Comparison of ENCODE assay signal across 9 cellular contexts in the genomic region with DNA sequence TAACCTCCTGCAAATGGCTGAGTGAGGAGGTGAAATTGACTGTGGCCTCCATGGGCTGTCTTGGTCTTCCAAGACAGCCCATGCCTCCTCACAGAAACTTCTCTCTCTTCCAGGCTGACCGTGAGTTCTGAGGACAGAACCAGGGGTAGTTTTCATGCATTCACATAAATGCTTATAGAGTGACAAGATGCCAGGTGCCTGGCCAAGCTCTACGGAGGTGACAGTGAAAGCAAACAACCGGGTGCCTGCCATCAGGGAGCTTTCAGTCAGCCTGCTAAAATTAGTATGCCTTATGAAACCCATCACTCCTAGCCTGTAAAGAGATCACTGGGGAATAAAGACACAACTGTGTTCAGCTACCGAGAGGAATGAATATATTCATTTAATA. TPM values are rescaled to one million over a fixed set of nuclear protein-coding genes. Genes with fewer than 3 reads are reported as not detected.
DNase-seq lines count a peak whose midpoint lies in the region; ATAC-seq and TF ChIP-seq lines count a peak whose summit lies in the region.
"Had no signal": no experiment of that assay in that cellular context is flagged by ENCODE, and none has a peak within 500 bp of the region (broad histone marks: within the 10 kb centered on the region; RNA-seq: fewer than 3 reads in every experiment).

No MANE protein-coding gene starts in this region.

- DNase-seq in activated CD8-positive, alpha-beta memory T cell treated with anti-CD3 and anti-CD28 coated beads, Interleukin-2, amount 10 ng/mL, durations not matched to agents 7 days and 5 days, result no peak
- no peak for DNase-seq in activated CD8-positive, alpha-beta memory T cell treated with anti-CD3 and anti-CD28 coated beads, Interleukin-2, amount 50 U/mL, for 48 hours
- DNase-seq in mammary epithelial cell (no peak), lung (ENCODE audit: low spot score) (no peak), tibial artery (no peak), NCI-H2107 (lab: John Stamatoyannopoulos, UW) (no peak)
- no peak for DNase-seq in stimulated activated CD4-positive, alpha-beta T cell treated with anti-CD3 and anti-CD28 coated beads, Interleukin-4, amount 100 ng/mL, for 24 hours
- no peak for DNase-seq in effector CD4-positive, alpha-beta T cell

- peaks cover 11% of the 10 kb centered on the region for H3K4me1 Mint-ChIP-seq in activated CD8-positive, alpha-beta memory T cell treated with anti-CD3 and anti-CD28 coated beads, Interleukin-2, amount 10 ng/mL, durations not matched to agents 7 days and 5 days

- H3K4me3 Mint-ChIP-seq in activated CD8-positive, alpha-beta memory T cell treated with anti-CD3 and anti-CD28 coated beads, Interleukin-2, amount 10 ng/mL, durations not matched to agents 7 days and 5 days, result peak overlapping the region; percentile 32

- H3K27ac ChIP-seq in mammary epithelial cell (ENCODE audit: insufficient read depth, low read depth, low read length) (no peak overlapping the region), lung (ENCODE audit: low read depth in 1 of 2, low read length in 1 of 2) (peak overlapping the region; percentile 97 to 99), tibial artery (peak overlapping the region; percentile 97 to 99)

- no peaks in the 10 kb centered on the region for H3K36me3 Mint-ChIP-seq in activated CD8-positive, alpha-beta memory T cell treated with anti-CD3 and anti-CD28 coated beads, Interleukin-2, amount 10 ng/mL, durations not matched to agents 7 days and 5 days

- dilution Hi-C loops in mammary epithelial cell (cut with HindIII; ENCODE audit: low sequenced_read_pairs), result no loop called here

- H3K27me3 ChIP-seq in mammary epithelial cell (ENCODE audit: insufficient read depth, low read length) (no peaks in the 10 kb centered on the region), lung (ENCODE audit: control insufficient read depth, insufficient read depth) (no peaks in the 10 kb centered on the region), tibial artery (no peaks in the 10 kb centered on the region)

- H3K4me2 ChIP-seq in mammary epithelial cell (ENCODE audit: insufficient read depth, low read depth, low read length), result peak overlapping the region; percentile 98

- ATAC-seq in activated CD8-positive, alpha-beta memory T cell treated with anti-CD3 and anti-CD28 coated beads, Interleukin-2, amount 10 ng/mL, durations not matched to agents 7 days and 5 days, result no peak
- ATAC-seq in lung (ENCODE audit: insufficient read depth, low FRiP score), result no peak

- no peaks in the 10 kb centered on the region for H3K9me3 Mint-ChIP-seq in activated CD8-positive, alpha-beta memory T cell treated with anti-CD3 and anti-CD28 coated beads, Interleukin-2, amount 10 ng/mL, durations not matched to agents 7 days and 5 days (ENCODE audit: low read depth)

- H4K20me1 ChIP-seq in mammary epithelial cell (ENCODE audit: insufficient read depth, low read length), result no peaks in the 10 kb centered on the region

- H3K4me1 ChIP-seq in mammary epithelial cell (ENCODE audit: insufficient read depth, low read length) (peaks cover 16% of the 10 kb centered on the region), lung (ENCODE audit: control insufficient read depth in 2 of 2, insufficient read depth in 2 of 2, low read length in 2 of 2) (peaks cover 0 to 3% of the 10 kb centered on the region in 2 donors), tibial artery (peaks cover 0 to 24% (median 10%) of the 10 kb centered on the region in 4 donors)

- H3K27ac Mint-ChIP-seq in activated CD8-positive, alpha-beta memory T cell treated with anti-CD3 and anti-CD28 coated beads, Interleukin-2, amount 10 ng/mL, durations not matched to agents 7 days and 5 days, result no peak overlapping the region

- BruUV-seq in mammary epithelial cell (replicated peaks; lab: Mats Ljungman, UMichigan), result no TSS peak

- H3K4me3 ChIP-seq in mammary epithelial cell (replicated peaks in 1 of 3; ENCODE audit: insufficient read depth in 1 of 3, low read depth in 2 of 3, low read length in 3 of 3), result peak overlapping the region; percentile 56 to 96 (median 64)
- H3K4me3 ChIP-seq in lung, result peak overlapping the region; percentile 75
- peak overlapping the region; percentile 81 to 87 for H3K4me3 ChIP-seq in tibial artery

- intact Hi-C loops in mammary epithelial cell (cut with micrococcal nuclease), result no loop called here
- intact Hi-C loops in tibial artery (cut with DNase I; ENCODE audit: low total_unique reads), result loop anchor here (5.0 kb wide), 1 partner anchor 38 kb away; no protein-coding TSS in a partner anchor

- in situ Hi-C loops in mammary epithelial cell (cut with MboI; ENCODE audit: low sequenced_read_pairs in 2 of 2), result no loop called here

- H2AFZ ChIP-seq in mammary epithelial cell (ENCODE audit: low read depth, low read length), result peak overlapping the region; percentile 99

- H3K9ac ChIP-seq in mammary epithelial cell (ENCODE audit: insufficient read depth, low read length), result no peak overlapping the region

- peaks cover 84% of the 10 kb centered on the region for H3K27me3 Mint-ChIP-seq in activated CD8-positive, alpha-beta memory T cell treated with anti-CD3 and anti-CD28 coated beads, Interleukin-2, amount 10 ng/mL, durations not matched to agents 7 days and 5 days

- CTCF ChIA-PET in activated CD8-positive, alpha-beta memory T cell treated with anti-CD3 and anti-CD28 coated beads, Interleukin-2, amount 10 ng/mL, durations not matched to agents 7 days and 5 days (lab: Charles Lee), result no interaction called here
- CTCF ChIA-PET in mammary epithelial cell (lab: Charles Lee; ENCODE audit: low non-redundant PET), result no interaction called here

- no peak for TF ChIP-seq CTCF in mammary epithelial cell (conservative IDR thresholded peaks at IDR 0.05 in 1 of 2, IDR thresholded peaks at IDR 0.05 in 1 of 2; ENCODE audit: extremely low read depth in 1 of 2, insufficient read depth in 1 of 2, low read depth in 1 of 2, low read length in 2 of 2)
- no peak for TF ChIP-seq CTCF in lung (IDR thresholded peaks at IDR 0.05; ENCODE audit: control extremely low read depth, extremely low read depth)
- no peak for TF ChIP-seq CTCF in tibial artery (IDR thresholded peaks at IDR 0.05)

- WGBS in mammary epithelial cell (ENCODE audit: low coverage, missing lambda C conversion rate), result 42% methylated on average over 2 of the region's 4 CpGs
- 42 to 48% methylated on average over 4 of the region's 4 CpGs for WGBS in lung, 2 donors

- no peaks in the 10 kb centered on the region for H3K36me3 ChIP-seq in mammary epithelial cell (ENCODE audit: insufficient read depth, low read length)
- no peaks in the 10 kb centered on the region for H3K36me3 ChIP-seq in lung (ENCODE audit: control insufficient read depth in 2 of 2, insufficient read depth in 2 of 2, low read length in 2 of 2)
- H3K36me3 ChIP-seq in tibial artery, result no peaks in the 10 kb centered on the region

- H3K9me3 ChIP-seq in mammary epithelial cell (replicated peaks; ENCODE audit: insufficient read depth, low read length) (no peaks in the 10 kb centered on the region), lung (ENCODE audit: control insufficient read depth in 2 of 2, insufficient read depth in 1 of 2, low read length in 1 of 2) (no peaks in the 10 kb centered on the region), tibial artery (no peaks in the 10 kb centered on the region)

- no peaks in the 10 kb centered on the region for H3K79me2 ChIP-seq in mammary epithelial cell (ENCODE audit: insufficient read depth, low read length)

RNA-seq across cellular contexts. Expression of gene RHOBTB1, which starts 0.9 kb away (rescaled TPM):
- total RNA-seq in activated CD8-positive, alpha-beta memory T cell treated with anti-CD3 and anti-CD28 coated beads, Interleukin-2, amount 10 ng/mL, durations not matched to agents 7 days and 5 days, result under 1 TPM in 1 of 2 experiments, not detected in 1; 0.07 TPM
- total RNA-seq in mammary epithelial cell (1 to 10 TPM; 3.4 to 6.5 TPM), lung (10 to 100 TPM; 10.9 to 27.2 TPM)
- polyA plus RNA-seq in mammary epithelial cell (2.4 TPM), lung (1 to 10 TPM; 4.8 to 5.1 TPM)
- polyA minus RNA-seq in mammary epithelial cell, result 0.83 TPM
- total RNA-seq: T-helper 1 cell treated with Interleukin-12 subunit alpha and Interleukin-12 subunit beta and Interleukin-4 antibody, amounts not matched to agents 30 ng/mL and 1 ng/mL, for 36 hours had no signal

Comparison
In these comparisons a context has a peak if more than half of its experiments do, and no peak if none do; other contexts are left out.
1. RNA of gene RHOBTB1, which starts 0.9 kb away (total RNA-seq): 10.9 to 27.2 TPM in lung and 3.4 to 6.5 TPM in mammary epithelial cell; 0.07 TPM in activated CD8-positive, alpha-beta memory T cell treated with anti-CD3 and anti-CD28 coated beads, Interleukin-2, amount 10 ng/mL, durations not matched to agents 7 days and 5 days; every median in the first group is over 4 times any median in the second.
2. Peak in every context shown above with its lines, with median percentiles within 50 percentile points of each other: H3K4me3 ChIP-seq.